ENCODE assay signal across 8 cellular contexts in genomic region chr17:74212913-74213791, GRCh38. TPM values are rescaled to one million over a fixed set of nuclear protein-coding genes. Genes with fewer than 3 reads are reported as not detected.
A peak's percentile ranks its signal among the peaks of the same experiment; 100 is the strongest.
DNase-seq lines count a peak whose midpoint lies in the region; ATAC-seq and TF ChIP-seq lines count a peak whose summit lies in the region.

Gene TTYH2, plus strand, starts transcription at chr17:74213571. Its CDS starts 17 bp downstream, at chr17:74213588.

- POLR2A ChIA-PET in activated CD4-positive, alpha-beta T cell treated with anti-CD3 and anti-CD28 coated beads for 36 hours (lab: Charles Lee), result interaction anchor here (0.6 to 1.2 kb wide), 5 partner anchors 10 to 86 kb away, joined by 3 to 6 read pairs (median 3); partner anchors contain the start of gene RPL38

- no peaks in the 10 kb centered on the region for H3K9me3 Mint-ChIP-seq in activated CD4-positive, alpha-beta T cell treated with anti-CD3 and anti-CD28 coated beads for 36 hours (ENCODE audit: low read depth)

- DNase-seq in AG10803 (ENCODE audit: low read depth) (peak; percentile 82), NCI-H510A (lab: John Stamatoyannopoulos, UW) (peak; percentile 55), left colon (peak; percentile 85 to 91)
- DNase-seq in activated CD4-positive, alpha-beta T cell treated with anti-CD3 and anti-CD28 coated beads for 36 hours, result peak; percentile 82
- DNase-seq in stimulated activated CD4-positive, alpha-beta T cell treated with anti-CD3 and anti-CD28 coated beads, Interleukin-2, amount 100 ng/mL, for 24 hours, result peak; percentile 73 to 80

- intact Hi-C loops in activated CD4-positive, alpha-beta T cell treated with anti-CD3 and anti-CD28 coated beads for 36 hours (cut with DNase I, micrococcal nuclease), result loop anchor here (1.0 to 5.0 kb wide), 9 partner anchors 8 to 1001 kb away; partner anchors contain the start of genes NAT9 (in 1 of the 2) and RPL38 (in 1 of the 2)
- intact Hi-C loops in left colon (cut with DNase I, micrococcal nuclease), result no loop called here

- peak within 1 kb of the TSS; percentile 75 for H3K27ac Mint-ChIP-seq in activated CD4-positive, alpha-beta T cell treated with anti-CD3 and anti-CD28 coated beads for 36 hours

- peak within 1 kb of the TSS; percentile 74 for H3K4me3 ChIP-seq in AG10803 (ENCODE audit: low read length)

- peak; percentile 49 for TF ChIP-seq CTCF in AG10803 (conservative IDR thresholded peaks at IDR 0.05; ENCODE audit: low read length)

- peaks cover 61% of the 10 kb centered on the region for H3K4me1 Mint-ChIP-seq in activated CD4-positive, alpha-beta T cell treated with anti-CD3 and anti-CD28 coated beads for 36 hours

- CTCF ChIA-PET in activated CD4-positive, alpha-beta T cell treated with anti-CD3 and anti-CD28 coated beads for 36 hours (lab: Charles Lee), result interaction anchor here (0.9 to 1.4 kb wide), 5 partner anchors 10 to 156 kb away, joined by 3 to 10 read pairs (median 6); partner anchors contain the start of gene RPL38

- ATAC-seq in GM19023 (IDR thresholded peaks at IDR 0.05; ENCODE audit: unreplicated experiment) (peak; percentile 64), HG03175 (IDR thresholded peaks at IDR 0.05; ENCODE audit: unreplicated experiment) (peak; percentile 52), left colon (peak; percentile 88)
- peak; percentile 62 for ATAC-seq in activated CD4-positive, alpha-beta T cell treated with anti-CD3 and anti-CD28 coated beads for 36 hours

- H3K4me3 Mint-ChIP-seq in activated CD4-positive, alpha-beta T cell treated with anti-CD3 and anti-CD28 coated beads for 36 hours, result peak within 1 kb of the TSS; percentile 74

- H3K36me3 Mint-ChIP-seq in activated CD4-positive, alpha-beta T cell treated with anti-CD3 and anti-CD28 coated beads for 36 hours (ENCODE audit: low read depth), result peaks cover 32% of the 10 kb centered on the region

- no peaks in the 10 kb centered on the region for H3K27me3 Mint-ChIP-seq in activated CD4-positive, alpha-beta T cell treated with anti-CD3 and anti-CD28 coated beads for 36 hours

- H3K27ac ChIP-seq in cingulate gyrus (ENCODE audit: low read depth, low read length), result peak within 1 kb of the TSS; percentile 87

RNA-seq across cellular contexts. Expression of gene TTYH2, which starts in this region (rescaled TPM):
- 1 to 10 TPM; 2.7 to 3.4 TPM for total RNA-seq in activated CD4-positive, alpha-beta T cell treated with anti-CD3 and anti-CD28 coated beads for 36 hours
- total RNA-seq in left colon, result 1 to 10 TPM; 1.4 to 3.0 TPM

Comparison
In these comparisons a context has a peak if more than half of its experiments do, and no peak if none do; other contexts are left out.
1. Peak in every context shown above with its lines: DNase-seq, ATAC-seq, H3K4me3 ChIP-seq and H3K27ac ChIP-seq.
2. intact Hi-C loops: an anchor here in activated CD4-positive, alpha-beta T cell treated with anti-CD3 and anti-CD28 coated beads for 36 hours (1.0 to 5.0 kb wide); none called in left colon.